In genomic region chr22:25365491-25366261, GRCh38 we compare ENCODE assay signal across 20 cellular contexts.
DNase-seq lines count a peak whose midpoint lies in the region; ATAC-seq and TF ChIP-seq lines count a peak whose summit lies in the region.
"Had no signal": no experiment of that assay in that cellular context is flagged by ENCODE, and none has a peak within 500 bp of the region (broad histone marks: within the 10 kb centered on the region; RNA-seq: fewer than 3 reads in every experiment).

No MANE protein-coding gene starts in this region.

- peaks cover 26 to 52% (median 42%) of the 10 kb centered on the region in 4 donors for H3K4me1 ChIP-seq in stomach
- H3K4me1 ChIP-seq in mesenchymal stem cell (ENCODE audit: control insufficient read depth, insufficient read depth, low read depth, low read length): peaks cover 13% of the 10 kb centered on the region

- H3K4me3 Mint-ChIP-seq in activated naive CD8-positive, alpha-beta T cell: no peak overlapping the region
- no peak overlapping the region for H3K4me3 Mint-ChIP-seq in activated naive CD8-positive, alpha-beta T cell treated with anti-CD3 and anti-CD28 coated beads for 36 hours
- no peak overlapping the region for H3K4me3 Mint-ChIP-seq in natural killer cell
- H3K4me3 Mint-ChIP-seq: activated CD8-positive, alpha-beta memory T cell treated with anti-CD3 and anti-CD28 coated beads, Interleukin-2, amount 10 ng/mL, durations not matched to agents 7 days and 5 days; CD8-positive, alpha-beta memory T cell; HFFc6; T-helper 17 cell had no signal

- no peak overlapping the region for H4K8ac ChIP-seq in mesenchymal stem cell (ENCODE audit: low read length)

- intact Hi-C loops in stomach (cut with DNase I; ENCODE audit: low total_unique reads) (no loop called here), natural killer cell (cut with micrococcal nuclease) (no loop called here)

- H3K9me3 ChIP-seq in stomach (no peaks in the 10 kb centered on the region), mesenchymal stem cell (ENCODE audit: control insufficient read depth, low read length) (no peaks in the 10 kb centered on the region)
- H3K9me3 ChIP-seq: left lung had no signal

- H3K27ac Mint-ChIP-seq in activated naive CD8-positive, alpha-beta T cell: peak overlapping the region; percentile 16
- no peak overlapping the region for H3K27ac Mint-ChIP-seq in activated naive CD8-positive, alpha-beta T cell treated with anti-CD3 and anti-CD28 coated beads for 36 hours
- H3K27ac Mint-ChIP-seq in natural killer cell: no peak overlapping the region
- H3K27ac Mint-ChIP-seq: HFFc6, T-helper 17 cell had no signal

- H3K18ac ChIP-seq in mesenchymal stem cell (ENCODE audit: low read depth in 1 of 2, low read length in 2 of 2): no peak overlapping the region

- peak overlapping the region in 1 of 4 donors; percentile 3 for H3K4me3 ChIP-seq in stomach
- H3K4me3 ChIP-seq in mesenchymal stem cell (ENCODE audit: insufficient read depth in 1 of 2, low read depth in 1 of 2, low read length in 2 of 2): no peak overlapping the region
- H3K4me3 ChIP-seq: left lung had no signal

- H3K23ac ChIP-seq in mesenchymal stem cell (ENCODE audit: low read length in 2 of 2): no peak overlapping the region

- H3K36me3 ChIP-seq in stomach: peaks cover 0 to 10% (median 7%) of the 10 kb centered on the region in 4 donors
- peaks cover 0 to 51% of the 10 kb centered on the region in 2 experiments for H3K36me3 ChIP-seq in mesenchymal stem cell (ENCODE audit: control insufficient read depth in 1 of 2, insufficient read depth in 2 of 2, low read depth in 1 of 2, low read length in 2 of 2)

- peaks cover 2% of the 10 kb centered on the region for H3K36me3 Mint-ChIP-seq in activated naive CD8-positive, alpha-beta T cell
- H3K36me3 Mint-ChIP-seq in activated naive CD8-positive, alpha-beta T cell treated with anti-CD3 and anti-CD28 coated beads for 36 hours: no peaks in the 10 kb centered on the region
- H3K36me3 Mint-ChIP-seq in natural killer cell: no peaks in the 10 kb centered on the region
- H3K36me3 Mint-ChIP-seq: activated CD8-positive, alpha-beta memory T cell treated with anti-CD3 and anti-CD28 coated beads, Interleukin-2, amount 10 ng/mL, durations not matched to agents 7 days and 5 days had no signal

- DNase-seq in activated naive CD8-positive, alpha-beta T cell treated with anti-CD3 and anti-CD28 coated beads for 36 hours: no peak
- DNase-seq in dermis blood vessel endothelial cell: peak; percentile 41
- no peak for DNase-seq in left lobe of liver (ENCODE audit: low spot score)
- DNase-seq in stomach: peak; percentile 60
- no peak for DNase-seq in mesenchymal stem cell
- DNase-seq in natural killer cell: no peak
- DNase-seq in GM10248 (ENCODE audit: extremely low spot score): no peak
- DNase-seq: activated CD4-positive, CD25-positive, alpha-beta regulatory T cell; activated CD8-positive, alpha-beta memory T cell treated with anti-CD3 and anti-CD28 coated beads, Interleukin-2, amount 10 ng/mL, durations not matched to agents 7 days and 5 days; activated gamma-delta T cell treated with Interleukin-2 at 50 U/mL for 16 hours; CD8-positive, alpha-beta memory T cell; foreskin keratinocyte; HFFc6; NCI-H187 treated with DMSO at 0.1 percent for 48 hours; NCI-H510A; SIG-M5; stimulated activated naive CD4-positive, alpha-beta T cell; T-helper 17 cell had no signal

- no peak overlapping the region for H3K14ac ChIP-seq in mesenchymal stem cell (ENCODE audit: low read length in 2 of 2)

- no peak overlapping the region for H2BK12ac ChIP-seq in mesenchymal stem cell (ENCODE audit: low read length in 2 of 2)

- no peak for TF ChIP-seq EP300 in stomach (IDR thresholded peaks at IDR 0.05)

- no peaks in the 10 kb centered on the region for H3K27me3 ChIP-seq in stomach
- H3K27me3 ChIP-seq in mesenchymal stem cell (ENCODE audit: control insufficient read depth in 1 of 2, insufficient read depth in 1 of 2, low read length in 2 of 2): no peaks in the 10 kb centered on the region
- H3K27me3 ChIP-seq: foreskin keratinocyte, left lung had no signal

- no peak overlapping the region for H3K4me2 ChIP-seq in mesenchymal stem cell (ENCODE audit: low read length, poor library complexity, severe bottlenecking)

- H2BK120ac ChIP-seq in mesenchymal stem cell (ENCODE audit: low read depth, low read length): no peak overlapping the region

- no peak overlapping the region for H3K4ac ChIP-seq in mesenchymal stem cell (ENCODE audit: low read depth in 1 of 2, low read length in 2 of 2)

- ATAC-seq in left lobe of liver (peak; percentile 5), natural killer cell (no peak)
- ATAC-seq: activated CD8-positive, alpha-beta memory T cell treated with anti-CD3 and anti-CD28 coated beads, Interleukin-2, amount 10 ng/mL, durations not matched to agents 7 days and 5 days; foreskin keratinocyte; left lung; T-helper 17 cell had no signal

- WGBS in stomach, 5 donors: 42 to 62% (median 48%) methylated on average over 13 to 34 of the region's 34 CpGs
- WGBS in mesenchymal stem cell: 91% methylated on average over 34 of the region's 34 CpGs

- no peak overlapping the region for H2AK5ac ChIP-seq in mesenchymal stem cell (ENCODE audit: low read length, severe bottlenecking)

- no peaks in the 10 kb centered on the region for H3K27me3 Mint-ChIP-seq in activated naive CD8-positive, alpha-beta T cell
- H3K27me3 Mint-ChIP-seq in activated naive CD8-positive, alpha-beta T cell treated with anti-CD3 and anti-CD28 coated beads for 36 hours: no peaks in the 10 kb centered on the region
- no peaks in the 10 kb centered on the region for H3K27me3 Mint-ChIP-seq in natural killer cell (ENCODE audit: low read depth in 2 of 2)
- H3K27me3 Mint-ChIP-seq: activated CD8-positive, alpha-beta memory T cell treated with anti-CD3 and anti-CD28 coated beads, Interleukin-2, amount 10 ng/mL, durations not matched to agents 7 days and 5 days; CD8-positive, alpha-beta memory T cell; T-helper 17 cell had no signal

- TF ChIP-seq POLR2A in stomach (IDR thresholded peaks at IDR 0.05): no peak

- TF ChIP-seq CTCF in stomach (IDR thresholded peaks at IDR 0.05): no peak
- TF ChIP-seq CTCF in natural killer cell (IDR thresholded peaks at IDR 0.05): no peak
- TF ChIP-seq CTCF in GM10248 (IDR thresholded peaks at IDR 0.05; ENCODE audit: control extremely low read depth, extremely low read depth, low read depth, missing control alignments): no peak

- no peak overlapping the region for H4K91ac ChIP-seq in mesenchymal stem cell (ENCODE audit: low read length)

- H2BK5ac ChIP-seq in mesenchymal stem cell (ENCODE audit: low read depth, low read length, poor library complexity, severe bottlenecking): no peak overlapping the region

- H3K27ac ChIP-seq in stomach (peak overlapping the region in 1 of 5 donors; percentile 10), mesenchymal stem cell (ENCODE audit: low read length, poor library complexity, severe bottlenecking) (no peak overlapping the region)
- H3K27ac ChIP-seq: foreskin keratinocyte had no signal

- no peaks in the 10 kb centered on the region for H3K9me3 Mint-ChIP-seq in activated naive CD8-positive, alpha-beta T cell (ENCODE audit: low read depth)
- no peaks in the 10 kb centered on the region for H3K9me3 Mint-ChIP-seq in activated naive CD8-positive, alpha-beta T cell treated with anti-CD3 and anti-CD28 coated beads for 36 hours
- H3K9me3 Mint-ChIP-seq in natural killer cell: no peaks in the 10 kb centered on the region
- H3K9me3 Mint-ChIP-seq: CD8-positive, alpha-beta memory T cell; HFFc6 had no signal

- POLR2A ChIA-PET in GM10248 (lab: Yijun Ruan, JAX): no interaction called here

- H3K9ac ChIP-seq in mesenchymal stem cell (ENCODE audit: low read length): no peak overlapping the region

- peaks cover 2% of the 10 kb centered on the region for H3K4me1 Mint-ChIP-seq in activated naive CD8-positive, alpha-beta T cell (ENCODE audit: low read depth)
- peaks cover 2% of the 10 kb centered on the region for H3K4me1 Mint-ChIP-seq in activated naive CD8-positive, alpha-beta T cell treated with anti-CD3 and anti-CD28 coated beads for 36 hours
- H3K4me1 Mint-ChIP-seq in natural killer cell: peaks cover 32 to 51% of the 10 kb centered on the region in 2 donors

- CTCF ChIA-PET in GM10248 (lab: Yijun Ruan, JAX): no interaction called here

- no peak overlapping the region for H2AFZ ChIP-seq in mesenchymal stem cell (ENCODE audit: low read depth, low read length)

- no peak overlapping the region for H2BK15ac ChIP-seq in mesenchymal stem cell (ENCODE audit: low read depth, poor library complexity, severe bottlenecking)

- peaks cover 55% of the 10 kb centered on the region for H3K79me1 ChIP-seq in mesenchymal stem cell (replicated peaks; ENCODE audit: low read length, poor library complexity, severe bottlenecking)

Comparison
In these comparisons a context has a peak if more than half of its experiments do, and no peak if none do; other contexts are left out.
1. DNase-seq: peak in dermis blood vessel endothelial cell (single experiment) and stomach (single experiment); none in activated naive CD8-positive, alpha-beta T cell treated with anti-CD3 and anti-CD28 coated beads for 36 hours (single experiment), left lobe of liver (single experiment), mesenchymal stem cell (single experiment), natural killer cell (single experiment) and GM10248 (single experiment).